Comparison of ENCODE assay signal across 15 cellular contexts in the genomic region with DNA sequence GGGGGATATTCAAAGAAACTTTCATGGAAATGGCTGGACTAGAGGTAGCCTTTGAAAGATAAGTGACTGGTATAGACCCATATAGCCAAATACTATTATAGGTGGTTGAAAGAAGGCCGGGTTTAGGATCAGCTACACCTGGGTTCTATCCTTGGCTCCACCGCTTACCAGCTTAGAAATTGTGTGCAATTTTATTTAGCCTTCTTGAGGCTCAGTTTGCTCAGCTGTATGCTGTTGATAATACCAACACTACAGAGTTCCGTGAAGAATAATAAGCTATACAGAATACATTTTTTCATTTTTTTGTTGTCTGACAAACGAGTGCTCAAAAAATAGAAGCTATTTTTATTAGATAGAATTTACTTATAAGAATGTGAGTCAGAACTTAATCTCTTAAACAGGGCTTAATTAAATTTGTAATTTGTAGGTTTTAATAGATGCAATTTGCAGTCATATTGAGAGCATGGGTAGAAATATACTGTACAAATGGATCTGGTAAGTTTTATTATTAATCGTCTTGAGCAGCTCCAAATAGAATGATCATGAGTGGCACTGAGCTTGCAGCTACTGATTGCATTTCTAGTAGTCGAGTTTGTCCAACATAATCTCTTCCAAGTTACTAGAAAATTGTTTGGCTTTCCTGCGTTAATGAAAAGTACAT.
A peak's percentile ranks its signal among the peaks of the same experiment; 100 is the strongest.
DNase-seq lines count a peak whose midpoint lies in the region; ATAC-seq and TF ChIP-seq lines count a peak whose summit lies in the region.
"Had no signal": no experiment of that assay in that cellular context is flagged by ENCODE, and none has a peak within 500 bp of the region (broad histone marks: within the 10 kb centered on the region; RNA-seq: fewer than 3 reads in every experiment).

No MANE protein-coding gene starts in this region.

- in situ Hi-C loops in gastrocnemius medialis (cut with MboI; ENCODE audit: low sequenced_read_pairs in 4 of 4), result no loop called here

- ATAC-seq in GM18511 (IDR thresholded peaks at IDR 0.05; ENCODE audit: unreplicated experiment) (no peak), gastrocnemius medialis (no peak)
- ATAC-seq: CD8-positive, alpha-beta T cell had no signal

- no peak for TF ChIP-seq POLR2A in gastrocnemius medialis (IDR thresholded peaks at IDR 0.05)

- no peaks in the 10 kb centered on the region for H3K27me3 ChIP-seq in dorsolateral prefrontal cortex
- no peaks in the 10 kb centered on the region for H3K27me3 ChIP-seq in gastrocnemius medialis
- H3K27me3 ChIP-seq: BLaER1 had no signal

- intact Hi-C loops in dorsolateral prefrontal cortex (cut with DNase I), result loop anchor here in 1 of 2 donors (5.0 kb wide), 1 partner anchor 85 kb away; no protein-coding TSS in a partner anchor
- intact Hi-C loops in gastrocnemius medialis (cut with DNase I; ENCODE audit: low total_unique reads), result no loop called here

- DNase-seq in NCI-H1092 treated with DMSO at 0.1 percent for 48 hours (lab: John Stamatoyannopoulos, UW), result peak; percentile 28
- DNase-seq in NCI-H1092 (lab: John Stamatoyannopoulos, UW), result no peak
- DNase-seq in NCI-H1930 (lab: John Stamatoyannopoulos, UW), result peak; percentile 26 to 44
- no peak for DNase-seq in dorsolateral prefrontal cortex
- DNase-seq in substantia nigra (lab: John Stamatoyannopoulos, UW), result no peak
- DNase-seq in NCI-H1105 (lab: John Stamatoyannopoulos, UW), result no peak
- no peak for DNase-seq in gastrocnemius medialis
- DNase-seq: 8988T; Calu3; CD8-positive, alpha-beta T cell; HCEC 1CT; IMR-90 had no signal

- H3K27ac ChIP-seq in dorsolateral prefrontal cortex (peak overlapping the region in 50 of 59 donors; percentile 9 to 100 (median 60)), substantia nigra (ENCODE audit: low read depth, low read length, poor library complexity, severe bottlenecking) (peak overlapping the region; percentile 19), gastrocnemius medialis (no peak overlapping the region)
- H3K27ac ChIP-seq: BLaER1 had no signal

- H3K4me1 ChIP-seq in gastrocnemius medialis, result no peaks in the 10 kb centered on the region

- H3K4me3 ChIP-seq in dorsolateral prefrontal cortex (no peak overlapping the region), gastrocnemius medialis (no peak overlapping the region)
- H3K4me3 ChIP-seq: BLaER1, GM23338 had no signal

- TF ChIP-seq CTCF in dorsolateral prefrontal cortex (IDR thresholded peaks at IDR 0.05 in 54 of 56, conservative IDR thresholded peaks at IDR 0.05 in 2 of 56; ENCODE audit: low read depth in 1 of 56, partially characterized antibody in 56 of 56) (no peak), gastrocnemius medialis (IDR thresholded peaks at IDR 0.05 in 4 of 5, conservative IDR thresholded peaks at IDR 0.05 in 1 of 5) (no peak)

- H3K36me3 ChIP-seq in gastrocnemius medialis, result no peaks in the 10 kb centered on the region
- H3K36me3 ChIP-seq: BLaER1 had no signal

- no peaks in the 10 kb centered on the region for H3K9me3 ChIP-seq in gastrocnemius medialis
- H3K9me3 ChIP-seq: BLaER1 had no signal

Comparison
In these comparisons a context has a peak if more than half of its experiments do, and no peak if none do; other contexts are left out.
1. DNase-seq: peak in NCI-H1092 treated with DMSO at 0.1 percent for 48 hours (single experiment) and NCI-H1930 (2 of 2); none in NCI-H1092 (single experiment), dorsolateral prefrontal cortex (0 of 10), substantia nigra (0 of 49), NCI-H1105 (single experiment) and gastrocnemius medialis (0 of 2).
2. H3K27ac ChIP-seq: peak in dorsolateral prefrontal cortex (50 of 59) and substantia nigra (single experiment); none in gastrocnemius medialis (0 of 4).